In the genomic region with DNA sequence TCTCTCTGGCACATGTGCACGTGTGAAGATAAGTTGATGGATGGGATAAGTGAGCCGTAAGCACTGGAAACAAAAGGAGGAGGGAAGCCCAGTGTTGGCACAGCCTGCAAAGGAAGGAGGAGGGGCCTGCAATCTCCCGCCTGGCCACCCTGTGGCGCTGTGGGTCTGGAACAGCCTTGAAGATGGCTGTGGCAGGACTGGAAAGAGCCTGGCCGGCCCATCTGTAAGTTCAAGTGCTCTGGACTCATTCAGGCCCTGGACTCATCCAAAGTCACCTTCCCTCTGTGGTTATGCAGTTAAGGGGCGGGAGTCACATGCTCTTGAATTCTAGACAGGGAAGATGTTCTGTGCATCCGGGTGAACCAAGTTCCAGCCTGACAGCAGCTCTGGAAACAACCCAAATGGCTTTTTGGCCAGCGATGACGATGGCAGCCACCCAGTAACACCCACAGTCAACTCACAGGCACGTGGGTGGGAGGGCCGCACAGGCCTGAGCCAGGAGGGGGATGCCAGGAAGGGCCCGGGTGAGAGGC, we compare ENCODE assay signal across 8 cellular contexts. TPM values are rescaled to one million over a fixed set of nuclear protein-coding genes. Genes with fewer than 3 reads are reported as not detected.
DNase-seq lines count a peak whose midpoint lies in the region; ATAC-seq, FAIRE-seq and TF ChIP-seq lines count a peak whose summit lies in the region.

No MANE protein-coding gene starts in this region.

- H3K9me3 ChIP-seq in esophagus squamous epithelium (peaks cover 0 to 13% (median 4%) of the 10 kb centered on the region in 3 donors), muscle layer of colon (ENCODE audit: low read length) (no peaks in the 10 kb centered on the region)

- 25 to 35% methylated on average over 4 to 6 of the region's 12 CpGs for WGBS in esophagus squamous epithelium, 2 donors

- peaks cover 28% of the 10 kb centered on the region for H3K9me3 Mint-ChIP-seq in activated T-helper 2 cell treated with anti-CD3 and anti-CD28 coated beads, Interferon-gamma antibody, Interleukin-2, Interleukin-4, amounts not matched to agents 10 μg/mL and 5 μg/mL and 100 μg/mL, durations not matched to agents 14 hours and 24 hours and 36 hours

- in situ Hi-C loops in SK-MEL-5 (cut with HindIII; ENCODE audit: low pct_unique_long_range_greater_than_20kb, low sequenced_read_pairs): loop anchor here (25.0 kb wide), 1 partner anchor 164 kb away; no protein-coding TSS in a partner anchor

- peak in 5 of 6 experiments; percentile 55 to 80 (median 78) for TF ChIP-seq CTCF in esophagus squamous epithelium (IDR thresholded peaks at IDR 0.05)

- peak overlapping the region; percentile 16 to 92 (median 66) for H3K27ac ChIP-seq in esophagus squamous epithelium
- H3K27ac ChIP-seq in muscle layer of colon (ENCODE audit: low read depth, low read length): peak overlapping the region; percentile 60

- intact Hi-C loops in esophagus squamous epithelium (cut with DNase I): no loop called here
- intact Hi-C loops in activated T-helper 2 cell treated with anti-CD3 and anti-CD28 coated beads, Interferon-gamma antibody, Interleukin-2, Interleukin-4, amounts not matched to agents 10 μg/mL and 5 μg/mL and 100 μg/mL, durations not matched to agents 14 hours and 24 hours and 36 hours (cut with micrococcal nuclease): no loop called here

- peak; percentile 81 for DNase-seq in CD1c-positive myeloid dendritic cell (ENCODE audit: extremely low spot score)
- DNase-seq in HCEC 1CT: peak; percentile 47
- DNase-seq in SK-MEL-5 (ENCODE audit: low read depth, low spot score): peak; percentile 48
- DNase-seq in esophagus squamous epithelium (lab: John Stamatoyannopoulos, UW): no peak
- no peak for DNase-seq in activated T-helper 2 cell treated with anti-CD3 and anti-CD28 coated beads, Interferon-gamma antibody, Interleukin-2, Interleukin-4, amounts not matched to agents 10 μg/mL and 5 μg/mL and 100 μg/mL, durations not matched to agents 14 hours and 24 hours and 36 hours (ENCODE audit: low spot score)
- no peak for DNase-seq in RCC 7860 (ENCODE audit: low spot score)

- peaks cover 45% of the 10 kb centered on the region for H3K36me3 Mint-ChIP-seq in activated T-helper 2 cell treated with anti-CD3 and anti-CD28 coated beads, Interferon-gamma antibody, Interleukin-2, Interleukin-4, amounts not matched to agents 10 μg/mL and 5 μg/mL and 100 μg/mL, durations not matched to agents 14 hours and 24 hours and 36 hours (ENCODE audit: low read depth)

- peaks cover 3% of the 10 kb centered on the region for H3K4me1 Mint-ChIP-seq in activated T-helper 2 cell treated with anti-CD3 and anti-CD28 coated beads, Interferon-gamma antibody, Interleukin-2, Interleukin-4, amounts not matched to agents 10 μg/mL and 5 μg/mL and 100 μg/mL, durations not matched to agents 14 hours and 24 hours and 36 hours (ENCODE audit: low read depth)

- no peak for FAIRE-seq in RCC 7860 (lab: Jason Lieb, UNC)

- ATAC-seq in GM21786 (IDR thresholded peaks at IDR 0.05; ENCODE audit: unreplicated experiment): no peak

- H3K36me3 ChIP-seq in esophagus squamous epithelium: peaks cover 0 to 37% (median 0%) of the 10 kb centered on the region in 3 donors
- no peaks in the 10 kb centered on the region for H3K36me3 ChIP-seq in muscle layer of colon (ENCODE audit: insufficient read depth, low read length)

- H3K27ac Mint-ChIP-seq in activated T-helper 2 cell treated with anti-CD3 and anti-CD28 coated beads, Interferon-gamma antibody, Interleukin-2, Interleukin-4, amounts not matched to agents 10 μg/mL and 5 μg/mL and 100 μg/mL, durations not matched to agents 14 hours and 24 hours and 36 hours: no peak overlapping the region

- no peaks in the 10 kb centered on the region for H3K27me3 Mint-ChIP-seq in activated T-helper 2 cell treated with anti-CD3 and anti-CD28 coated beads, Interferon-gamma antibody, Interleukin-2, Interleukin-4, amounts not matched to agents 10 μg/mL and 5 μg/mL and 100 μg/mL, durations not matched to agents 14 hours and 24 hours and 36 hours (ENCODE audit: low read depth)

- TF ChIP-seq POLR2A in esophagus squamous epithelium (IDR thresholded peaks at IDR 0.05): no peak

- H3K4me3 ChIP-seq in esophagus squamous epithelium: no peak overlapping the region
- H3K4me3 ChIP-seq in muscle layer of colon (ENCODE audit: low read depth in 1 of 2, low read length in 2 of 2): no peak overlapping the region

- no peak overlapping the region for H3K4me3 Mint-ChIP-seq in activated T-helper 2 cell treated with anti-CD3 and anti-CD28 coated beads, Interferon-gamma antibody, Interleukin-2, Interleukin-4, amounts not matched to agents 10 μg/mL and 5 μg/mL and 100 μg/mL, durations not matched to agents 14 hours and 24 hours and 36 hours (ENCODE audit: low read depth)

- H3K27me3 ChIP-seq in esophagus squamous epithelium (no peaks in the 10 kb centered on the region), muscle layer of colon (ENCODE audit: control insufficient read depth in 1 of 2, insufficient read depth in 2 of 2, low read length in 2 of 2) (no peaks in the 10 kb centered on the region)

- H3K9ac ChIP-seq in muscle layer of colon (ENCODE audit: low read length): no peak overlapping the region

- H3K4me1 ChIP-seq in esophagus squamous epithelium (peaks cover 0 to 28% (median 11%) of the 10 kb centered on the region in 3 donors), muscle layer of colon (ENCODE audit: insufficient read depth, low read length) (peaks cover 30% of the 10 kb centered on the region)

RNA-seq across cellular contexts. Expression of gene CHGA, which starts 50.4 kb away (rescaled TPM):
- 6.2 and 6.7 TPM in 2 replicates for total RNA-seq in SK-MEL-5 (2014; rRNA removed; shearing (Covaris generic))
- polyA plus RNA-seq in SK-MEL-5 (2015; cell fraction: cytosol; rRNA removed): 18.3 and 22.4 TPM in 2 replicates
- 4.1 and 13.7 TPM in 2 replicates for polyA plus RNA-seq in SK-MEL-5 (2015; cell fraction: nucleus; rRNA removed)
- total RNA-seq in esophagus squamous epithelium: under 1 TPM in 1 of 4 donors, not detected in 3; 0.31 TPM
- not detected in 2 replicates for total RNA-seq in activated T-helper 2 cell treated with anti-CD3 and anti-CD28 coated beads, Interferon-gamma antibody, Interleukin-2, Interleukin-4, amounts not matched to agents 10 μg/mL and 5 μg/mL and 100 μg/mL, durations not matched to agents 14 hours and 24 hours and 36 hours

Comparison
In these comparisons a context has a peak if more than half of its experiments do, and no peak if none do; other contexts are left out.
1. DNase-seq: peak in CD1c-positive myeloid dendritic cell (single experiment), HCEC 1CT (single experiment) and SK-MEL-5 (single experiment); none in esophagus squamous epithelium (single experiment), activated T-helper 2 cell treated with anti-CD3 and anti-CD28 coated beads, Interferon-gamma antibody, Interleukin-2, Interleukin-4, amounts not matched to agents 10 μg/mL and 5 μg/mL and 100 μg/mL, durations not matched to agents 14 hours and 24 hours and 36 hours (single experiment) and RCC 7860 (single experiment).